In the genomic region with DNA sequence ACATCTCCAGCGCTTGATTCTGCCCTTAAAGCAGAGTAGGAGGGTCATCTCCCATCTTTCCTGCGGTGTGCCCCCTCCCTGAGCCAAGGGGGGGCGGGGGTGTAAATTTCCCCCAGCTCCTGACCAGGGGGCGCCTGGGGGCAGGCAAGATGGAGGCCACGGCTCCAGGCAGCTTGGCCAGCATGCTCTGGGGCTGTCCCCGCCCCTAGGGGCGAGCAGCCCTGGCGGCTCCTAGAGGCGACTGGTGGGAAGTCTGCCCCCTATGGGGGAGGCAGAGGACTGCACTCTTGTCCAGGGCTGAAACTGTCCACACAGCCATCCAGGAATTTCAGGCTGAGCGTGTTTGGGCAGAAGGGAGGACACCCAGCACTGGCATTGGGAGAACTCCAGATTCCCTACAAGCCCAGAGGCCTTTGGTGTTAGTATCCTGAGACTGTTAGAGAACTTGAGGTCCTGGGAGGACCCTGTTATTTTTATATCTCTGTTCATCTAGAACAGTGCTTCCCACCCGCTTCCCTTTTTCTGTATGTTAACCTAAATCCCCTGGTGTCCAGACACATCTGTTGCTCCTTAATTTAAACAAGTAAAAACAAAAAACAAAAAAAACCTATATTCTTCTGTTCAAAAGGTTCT, we compare ENCODE assay signal across 11 cellular contexts. TPM values are rescaled to one million over a fixed set of nuclear protein-coding genes. Genes with fewer than 3 reads are reported as not detected.
A peak's percentile ranks its signal among the peaks of the same experiment; 100 is the strongest.
DNase-seq lines count a peak whose midpoint lies in the region; ATAC-seq and TF ChIP-seq lines count a peak whose summit lies in the region.
"Had no signal": no experiment of that assay in that cellular context is flagged by ENCODE, and none has a peak within 500 bp of the region (broad histone marks: within the 10 kb centered on the region; RNA-seq: fewer than 3 reads in every experiment).

No MANE protein-coding gene starts in this region.

- no peaks in the 10 kb centered on the region for H3K36me3 ChIP-seq in SK-N-SH (replicated peaks in 1 of 2; ENCODE audit: control insufficient read depth in 1 of 2, insufficient read depth in 2 of 2, low read length in 1 of 2)
- no peaks in the 10 kb centered on the region for H3K36me3 ChIP-seq in stomach
- H3K36me3 ChIP-seq: esophagus squamous epithelium had no signal

- POLR2A ChIA-PET in SK-N-SH (lab: Yijun Ruan, JAX) = no interaction called here

- DNase-seq in AG09309 (ENCODE audit: low read depth) (no peak), SK-N-SH (peak; percentile 61), foreskin keratinocyte (no peak), stomach (no peak), nucleus accumbens (lab: John Stamatoyannopoulos, UW) (no peak)
- DNase-seq: esophagus squamous epithelium, NCI-H345, occipital lobe had no signal

- no peak overlapping the region for H2AFZ ChIP-seq in SK-N-SH (ENCODE audit: low read depth)

- no peak for TF ChIP-seq RAD21 in SK-N-SH (IDR thresholded peaks at IDR 0.05; ENCODE audit: low read length)

- no peaks in the 10 kb centered on the region for H3K79me2 ChIP-seq in SK-N-SH (ENCODE audit: insufficient read depth)

- TF ChIP-seq POLR2A in stomach (IDR thresholded peaks at IDR 0.05) = no peak

- H4K20me1 ChIP-seq in SK-N-SH (ENCODE audit: insufficient read depth) = no peaks in the 10 kb centered on the region

- TF ChIP-seq CTCF in AG09309 (IDR thresholded peaks at IDR 0.05; ENCODE audit: control insufficient read depth, insufficient read depth, low read depth, low read length, missing control alignments) = peak; percentile 43
- TF ChIP-seq CTCF in GM12874 (IDR thresholded peaks at IDR 0.05; ENCODE audit: insufficient read depth, low read depth, low read length) = peak; percentile 69
- TF ChIP-seq CTCF in SK-N-SH (IDR thresholded peaks at IDR 0.05) = peak; percentile 56
- peak; percentile 56 for TF ChIP-seq CTCF in foreskin keratinocyte (conservative IDR thresholded peaks at IDR 0.05)
- TF ChIP-seq CTCF in stomach (IDR thresholded peaks at IDR 0.05) = no peak

- no peaks in the 10 kb centered on the region for H3F3A ChIP-seq in SK-N-SH (replicated peaks; ENCODE audit: insufficient read depth)

- ATAC-seq in foreskin keratinocyte (peak; percentile 59), GM21447 (IDR thresholded peaks at IDR 0.05; ENCODE audit: unreplicated experiment) (no peak), HG02610 (IDR thresholded peaks at IDR 0.05; ENCODE audit: unreplicated experiment) (no peak)

- H3K9me3 ChIP-seq in SK-N-SH (no peaks in the 10 kb centered on the region), stomach (no peaks in the 10 kb centered on the region)
- H3K9me3 ChIP-seq: esophagus squamous epithelium had no signal

- H3K4me1 ChIP-seq in SK-N-SH (ENCODE audit: control insufficient read depth in 1 of 2, insufficient read depth in 2 of 2, low read depth in 1 of 2, low read length in 1 of 2) (no peaks in the 10 kb centered on the region), foreskin keratinocyte (no peaks in the 10 kb centered on the region), stomach (no peaks in the 10 kb centered on the region)
- H3K4me1 ChIP-seq: esophagus squamous epithelium had no signal

- H3K4me3 ChIP-seq in AG09309 (ENCODE audit: control insufficient read depth, low read depth, low read length) = no peak overlapping the region
- no peak overlapping the region for H3K4me3 ChIP-seq in SK-N-SH (ENCODE audit: low read depth in 2 of 2, low read length in 1 of 2)
- no peak overlapping the region for H3K4me3 ChIP-seq in stomach
- H3K4me3 ChIP-seq: esophagus squamous epithelium had no signal

- CTCF ChIA-PET in SK-N-SH (lab: Yijun Ruan, JAX) = interaction anchor here (0.7 to 2.1 kb wide), 5 partner anchors 9 to 67 kb away, joined by 3 to 13 read pairs (median 3); a partner anchor contains a TSS

- no peak overlapping the region for H3K4me2 ChIP-seq in SK-N-SH

- H3K27me3 ChIP-seq in SK-N-SH (ENCODE audit: insufficient read depth) = no peaks in the 10 kb centered on the region; the same call in 1 of the 2 replicates
- peaks cover 1% of the 10 kb centered on the region for H3K27me3 ChIP-seq in foreskin keratinocyte
- peaks cover 0 to 6% (median 0%) of the 10 kb centered on the region in 3 donors for H3K27me3 ChIP-seq in stomach

- H3K9me2 ChIP-seq in SK-N-SH = no peaks in the 10 kb centered on the region

- intact Hi-C loops in stomach (cut with DNase I; ENCODE audit: low total_unique reads) = no loop called here

- H3K27ac ChIP-seq in SK-N-SH (ENCODE audit: low read depth in 2 of 2, low read length in 1 of 2) (no peak overlapping the region), foreskin keratinocyte (no peak overlapping the region), stomach (no peak overlapping the region)
- H3K27ac ChIP-seq: esophagus squamous epithelium had no signal

- 50% methylated on average over 10 of the region's 11 CpGs for WGBS in SK-N-SH (ENCODE audit: low lambda C conversion rate)
- WGBS in stomach, 5 donors = 85 to 94% (median 90%) methylated on average over 8 to 11 of the region's 11 CpGs

- no peak overlapping the region for H3K9ac ChIP-seq in SK-N-SH

- no peak for TF ChIP-seq EP300 in SK-N-SH (IDR thresholded peaks at IDR 0.05; ENCODE audit: borderline replicate concordance in 1 of 2, low read depth in 1 of 2, low read length in 1 of 2)
- TF ChIP-seq EP300 in stomach (IDR thresholded peaks at IDR 0.05) = no peak

TF ChIP-seq in SK-N-SH, 30 proteins besides CTCF, POLR2A, EP300 and RAD21:
- TF ChIP-seq ELF1 (IDR thresholded peaks at IDR 0.05) (no peak), FOXM1 (IDR thresholded peaks at IDR 0.05; ENCODE audit: low read depth) (no peak)
- TF ChIP-seq, protein P1, sequence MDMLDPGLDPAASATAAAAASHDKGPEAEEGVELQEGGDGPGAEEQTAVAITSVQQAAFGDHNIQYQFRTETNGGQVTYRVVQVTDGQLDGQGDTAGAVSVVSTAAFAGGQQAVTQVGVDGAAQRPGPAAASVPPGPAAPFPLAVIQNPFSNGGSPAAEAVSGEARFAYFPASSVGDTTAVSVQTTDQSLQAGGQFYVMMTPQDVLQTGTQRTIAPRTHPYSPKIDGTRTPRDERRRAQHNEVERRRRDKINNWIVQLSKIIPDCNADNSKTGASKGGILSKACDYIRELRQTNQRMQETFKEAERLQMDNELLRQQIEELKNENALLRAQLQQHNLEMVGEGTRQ (IDR thresholded peaks at IDR 0.05; ENCODE audit: borderline replicate concordance, low read depth, low read length) = no peak

RNA-seq across cellular contexts. Expression of a gene that starts 4.6 kb away (rescaled TPM):
- polyA plus RNA-seq in SK-N-SH (2012; rRNA removed) (not detected in 2 replicates), foreskin keratinocyte (not detected in 2 replicates), stomach (not detected)
- polyA plus RNA-seq in SK-N-SH (2012; cell fraction: cytosol; rRNA removed) = not detected in 2 replicates
- polyA plus RNA-seq in SK-N-SH (2012; cell fraction: nucleus; rRNA removed) = not detected in 2 replicates
- total RNA-seq in foreskin keratinocyte (not detected in 2 replicates), stomach (not detected)
- total RNA-seq: esophagus squamous epithelium, occipital lobe had no signal

RNA-seq across cellular contexts. Expression of a gene that starts 26.9 kb away (rescaled TPM):
- polyA plus RNA-seq in SK-N-SH (2012; rRNA removed) (8.4 and 8.9 TPM in 2 replicates), foreskin keratinocyte (11.6 and 12.6 TPM in 2 replicates), stomach (10 to 100 TPM in 1 of 3 donors, 1 to 10 TPM in 2; 6.3 to 13.2 (median 6.6) TPM)
- polyA plus RNA-seq in SK-N-SH (2012; cell fraction: cytosol; rRNA removed) = 2.8 and 4.0 TPM in 2 replicates
- 42.2 and 42.4 TPM in 2 replicates for polyA plus RNA-seq in SK-N-SH (2012; cell fraction: nucleus; rRNA removed)
- total RNA-seq in foreskin keratinocyte (17.8 and 21.7 TPM in 2 replicates), stomach (10 to 100 TPM in 4 of 5 donors, 1 to 10 TPM in 1; 7.0 to 79.4 (median 33.5) TPM)

Comparison
In these comparisons a context has a peak if more than half of its experiments do, and no peak if none do; other contexts are left out.
1. CTCF ChIP-seq: peak in AG09309 (single experiment), GM12874 (single experiment), SK-N-SH (single experiment) and foreskin keratinocyte (single experiment); none in stomach (0 of 7).